Comparison of ENCODE assay signal across 7 cellular contexts in genomic region chr1:169427081-169427611, GRCh38. TPM values are rescaled to one million over a fixed set of nuclear protein-coding genes. Genes with fewer than 3 reads are reported as not detected.
DNase-seq lines count a peak whose midpoint lies in the region; ATAC-seq and TF ChIP-seq lines count a peak whose summit lies in the region.

CCDC181 (minus strand) TSS chr1:169427474; CDS start chr1:169424927, 2,547 bp downstream.

- H3K36me3 ChIP-seq in HUES64 (ENCODE audit: insufficient read depth, low read length), result no peaks in the 10 kb centered on the region; the same call in 1 of the 2 replicates

- no peak within 1 kb of the TSS for H3K27ac ChIP-seq in HUES64 (ENCODE audit: low read depth, low read length)

- H3K9ac ChIP-seq in HUES64 (ENCODE audit: low read depth, low read length), result peak within 1 kb of the TSS; percentile 58

- H3K27me3 ChIP-seq in HUES64 (ENCODE audit: insufficient read depth, low read length), result peaks cover 7% of the 10 kb centered on the region

- under 1% methylated on average over 26 of the region's 26 CpGs for WGBS in HUES64

- no peaks in the 10 kb centered on the region; the same call in 1 of the 2 replicates for H3K9me3 ChIP-seq in HUES64 (ENCODE audit: insufficient read depth, low read depth, low read length)

- ATAC-seq in GM18868 (IDR thresholded peaks at IDR 0.05; ENCODE audit: unreplicated experiment) (peak; percentile 99), sciatic nerve (peak; percentile 92)

- H3K4me1 ChIP-seq in HUES64 (ENCODE audit: insufficient read depth, low read length), result peaks cover 3% of the 10 kb centered on the region; the same call in 1 of the 2 replicates

- DNase-seq in T-helper 1 cell, result peak in 3 of 5 donors; percentile 14 to 54 (median 22)
- peak; percentile 39 for DNase-seq in astrocyte of the cerebellum (ENCODE audit: low read depth)
- DNase-seq in iPS DF 4.7 (ENCODE audit: extremely low read depth, low spot score), result peak; percentile 49
- peak; percentile 74 for DNase-seq in sciatic nerve (ENCODE audit: low spot score)
- DNase-seq in dedifferentiated amniotic fluid mesenchymal stem cell (ENCODE audit: extremely low spot score), result no peak

- TF ChIP-seq CTCF in astrocyte of the cerebellum (IDR thresholded peaks at IDR 0.05; ENCODE audit: low read depth, low read length, missing control alignments), result no peak

- intact Hi-C loops in sciatic nerve (cut with DNase I), result no loop called here

- H3K4me3 ChIP-seq in HUES64 (ENCODE audit: low read length) (peak within 1 kb of the TSS; percentile 84), astrocyte of the cerebellum (ENCODE audit: low read depth, low read length) (peak within 1 kb of the TSS; percentile 61)

- in situ Hi-C loops in astrocyte of the cerebellum (cut with HindIII; ENCODE audit: low sequenced_read_pairs), result no loop called here

RNA-seq across cellular contexts. Expression of gene CCDC181, which starts in this region (rescaled TPM):
- 5.2 TPM for polyA plus RNA-seq in HUES64 (2013, experiment 1 of 2)
- 6.2 TPM for polyA plus RNA-seq in HUES64 (2013, experiment 2 of 2)
- total RNA-seq in sciatic nerve, result 2.1 TPM
